ENCODE assay signal across 3 cellular contexts in the genomic region with DNA sequence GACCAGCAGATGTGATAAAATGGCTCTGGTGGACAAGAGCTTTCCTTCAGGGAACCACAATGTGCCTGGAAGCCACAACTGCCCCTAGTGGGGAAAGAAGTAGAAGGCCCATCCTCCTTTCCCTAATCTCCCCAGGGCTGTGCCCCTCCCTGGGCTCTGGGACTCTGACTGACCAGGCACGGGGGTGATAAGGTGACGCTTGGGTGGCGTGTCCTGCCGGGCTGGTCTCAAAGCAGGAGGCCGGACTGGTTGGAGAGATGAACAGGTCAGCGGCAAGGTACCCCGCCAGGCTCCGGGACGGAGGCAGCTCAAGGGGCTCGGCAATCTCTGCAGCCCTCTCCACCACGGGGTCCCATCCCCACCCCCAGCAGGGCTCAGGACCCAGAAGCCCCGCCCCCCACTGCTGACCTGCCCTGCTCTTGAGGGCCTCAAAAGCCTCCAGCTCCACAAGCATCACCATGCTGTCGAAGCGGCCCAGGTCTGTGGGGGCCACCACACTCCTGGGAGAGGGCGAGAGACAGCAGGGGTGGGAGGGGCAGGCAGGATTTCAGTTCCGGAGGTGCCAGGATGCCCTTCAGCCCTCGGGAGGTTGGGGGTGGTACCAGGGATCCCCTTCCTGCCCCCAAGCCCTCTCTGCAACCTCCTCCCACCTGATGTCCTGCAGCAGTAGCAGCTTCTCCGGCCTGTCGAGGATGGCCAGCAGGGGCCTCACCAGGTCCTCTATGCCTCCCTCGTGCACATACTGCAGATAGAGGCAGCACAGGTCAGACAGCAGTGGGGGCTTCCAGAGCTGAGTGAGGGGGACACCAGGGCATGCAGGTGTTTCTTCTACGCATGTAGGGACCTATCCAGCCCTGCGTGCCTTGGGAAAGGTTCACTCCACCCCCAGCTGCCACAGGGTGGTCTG. TPM values are rescaled to one million over a fixed set of nuclear protein-coding genes. Genes with fewer than 3 reads are reported as not detected.
A peak's percentile ranks its signal among the peaks of the same experiment; 100 is the strongest.
DNase-seq lines count a peak whose midpoint lies in the region; ATAC-seq and TF ChIP-seq lines count a peak whose summit lies in the region.

No MANE protein-coding gene starts in this region.

- H3K9me3 ChIP-seq in adrenal gland (replicated peaks in 1 of 3) (no peaks in the 10 kb centered on the region), spleen (no peaks in the 10 kb centered on the region)

- H3K27me3 ChIP-seq in adrenal gland (no peaks in the 10 kb centered on the region), spleen (replicated peaks in 1 of 7) (peaks cover 0 to 15% (median 2%) of the 10 kb centered on the region in 7 donors)

- TF ChIP-seq CTCF in adrenal gland (IDR thresholded peaks at IDR 0.05) (peak in 4 of 6 experiments; percentile 5 to 23 (median 14)), spleen (IDR thresholded peaks at IDR 0.05 in 8 of 11, conservative IDR thresholded peaks at IDR 0.05 in 3 of 11) (no peak)

- no peak for TF ChIP-seq POLR2A in adrenal gland (IDR thresholded peaks at IDR 0.05)
- no peak for TF ChIP-seq POLR2A in spleen (IDR thresholded peaks at IDR 0.05)

- intact Hi-C loops in adrenal gland (cut with DNase I), result no loop called here
- intact Hi-C loops in spleen (cut with DNase I; ENCODE audit: low total_unique reads), result no loop called here

- no peak overlapping the region for H3K4me3 ChIP-seq in adrenal gland
- H3K4me3 ChIP-seq in spleen, result no peak overlapping the region

- WGBS in adrenal gland, 4 donors, result 54 to 90% (median 69%) methylated on average over 2 to 22 of the region's 22 CpGs
- 74 to 79% (median 78%) methylated on average over 13 to 22 of the region's 22 CpGs for WGBS in spleen, 5 donors

- H3K27ac ChIP-seq in adrenal gland, result peak overlapping the region in 1 of 5 donors; percentile 14
- peak overlapping the region in 6 of 8 donors; percentile 47 to 77 (median 58) for H3K27ac ChIP-seq in spleen

- no peak for ATAC-seq in HG03378 (IDR thresholded peaks at IDR 0.05; ENCODE audit: unreplicated experiment)

- H3K36me3 ChIP-seq in adrenal gland (replicated peaks in 1 of 2) (peaks cover 0 to 7% of the 10 kb centered on the region in 2 donors), spleen (peaks cover 0 to 8% (median 5%) of the 10 kb centered on the region in 6 donors)

- H3K4me1 ChIP-seq in adrenal gland (replicated peaks in 1 of 2), result peaks cover 0 to 10% of the 10 kb centered on the region in 2 donors
- peaks cover 10 to 50% (median 24%) of the 10 kb centered on the region in 6 donors for H3K4me1 ChIP-seq in spleen

- no peak for DNase-seq in adrenal gland
- DNase-seq in spleen, result peak; percentile 74

RNA-seq across cellular contexts. Expression of a gene that starts 12.2 kb away (rescaled TPM):
- 100 to 1,000 TPM in 4 of 8 donors, 10 to 100 TPM in 4; 45.6 to 161 (median 101) TPM for total RNA-seq in adrenal gland
- polyA plus RNA-seq in adrenal gland, result 100 to 1,000 TPM in 2 of 3 donors, 10 to 100 TPM in 1; 12.2 to 232 (median 126) TPM
- 10 to 100 TPM; 40.9 to 76.6 (median 56.9) TPM for total RNA-seq in spleen
- polyA plus RNA-seq in spleen, result 10 to 100 TPM; 21.8 to 55.3 (median 25.9) TPM

RNA-seq across cellular contexts. Expression of a gene that starts 19.2 kb away (rescaled TPM):
- total RNA-seq in adrenal gland, result 1 to 10 TPM in 2 of 8 donors, under 1 TPM in 5, not detected in 1; 0.13 to 1.9 (median 0.60) TPM
- 1 to 10 TPM in 2 of 3 donors, under 1 TPM in 1; 0.18 to 3.5 (median 1.0) TPM for polyA plus RNA-seq in adrenal gland
- total RNA-seq in spleen, result 1 to 10 TPM in 5 of 7 donors, under 1 TPM in 2; 0.42 to 2.3 (median 1.6) TPM
- polyA plus RNA-seq in spleen, result under 1 TPM; 0.17 to 0.77 (median 0.30) TPM

RNA-seq across cellular contexts. Expression of a gene that starts 19.3 kb away (rescaled TPM):
- 10 to 100 TPM; 20.4 to 54.0 (median 36.3) TPM for total RNA-seq in adrenal gland
- 10 to 100 TPM; 24.1 to 32.8 (median 25.7) TPM for polyA plus RNA-seq in adrenal gland
- 10 to 100 TPM; 35.6 to 70.0 (median 44.3) TPM for total RNA-seq in spleen
- 10 to 100 TPM in 2 of 3 donors, 1 to 10 TPM in 1; 7.9 to 16.6 (median 10.8) TPM for polyA plus RNA-seq in spleen

RNA-seq across cellular contexts. Expression of a gene that starts 24.4 kb away (rescaled TPM):
- 10 to 100 TPM in 4 of 8 donors, 1 to 10 TPM in 4; 5.3 to 14.2 (median 10.2) TPM for total RNA-seq in adrenal gland
- 10 to 100 TPM in 1 of 3 donors, 1 to 10 TPM in 2; 7.6 to 21.8 (median 9.0) TPM for polyA plus RNA-seq in adrenal gland
- 1 to 10 TPM; 5.6 to 9.4 (median 8.5) TPM for total RNA-seq in spleen
- polyA plus RNA-seq in spleen, result 1 to 10 TPM; 7.4 to 9.9 (median 7.9) TPM

RNA-seq across cellular contexts. Expression of a gene that starts 24.5 kb away (rescaled TPM):
- total RNA-seq in adrenal gland (100 to 1,000 TPM in 6 of 8 donors, 10 to 100 TPM in 2; 92.7 to 214 (median 122) TPM), spleen (10 to 100 TPM; 38.3 to 55.9 (median 48.4) TPM)
- polyA plus RNA-seq in adrenal gland (100 to 1,000 TPM in 2 of 3 donors, 10 to 100 TPM in 1; 58.4 to 188 (median 175) TPM), spleen (10 to 100 TPM; 70.4 to 92.4 (median 79.1) TPM)

Comparison
In these comparisons a context has a peak if more than half of its experiments do, and no peak if none do; other contexts are left out.
1. CTCF ChIP-seq: peak in adrenal gland (4 of 6); none in spleen (0 of 11).